Comparison of ENCODE assay signal across 19 cellular contexts in the genomic region with DNA sequence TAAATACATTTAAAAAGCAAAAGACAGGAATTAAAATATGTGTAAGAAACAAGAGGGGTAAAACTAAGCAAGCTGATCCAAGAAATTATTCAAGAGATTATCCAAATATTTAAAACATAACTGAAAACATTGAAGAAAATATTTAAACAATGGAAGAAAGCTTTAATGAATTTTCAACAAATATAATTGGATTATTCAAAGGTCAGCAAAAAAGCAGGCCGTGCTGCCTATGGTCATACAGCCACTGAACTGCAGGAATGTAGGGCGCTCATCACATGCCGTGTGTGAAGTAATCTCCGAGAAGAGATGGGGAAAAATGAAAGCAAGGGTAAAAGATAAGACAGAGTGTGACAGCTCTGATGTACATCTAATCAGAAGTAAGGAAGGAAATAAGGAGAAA.
DNase-seq lines count a peak whose midpoint lies in the region; ATAC-seq, FAIRE-seq and TF ChIP-seq lines count a peak whose summit lies in the region.
"Had no signal": no experiment of that assay in that cellular context is flagged by ENCODE, and none has a peak within 500 bp of the region (broad histone marks: within the 10 kb centered on the region; RNA-seq: fewer than 3 reads in every experiment).

No MANE protein-coding gene starts in this region.

- no peaks in the 10 kb centered on the region for H3F3A ChIP-seq in neural progenitor cell (ENCODE audit: low read depth)

- no peak overlapping the region for H3K4me3 ChIP-seq in A549
- no peak overlapping the region for H3K4me3 ChIP-seq in neural progenitor cell
- H3K4me3 ChIP-seq: GM23248 had no signal

- TF ChIP-seq POLR2A in A549 (IDR thresholded peaks at IDR 0.05; ENCODE audit: low read length): no peak

- CTCF ChIA-PET in A549 (lab: Yijun Ruan, JAX): interaction anchor here (0.9 kb wide), 1 partner anchor 12 kb away, joined by 3 read pairs; no protein-coding TSS in a partner anchor

- no peaks in the 10 kb centered on the region for H3K79me2 ChIP-seq in neural progenitor cell (ENCODE audit: low read depth)

- H3K27me3 Mint-ChIP-seq in neural progenitor cell (ENCODE audit: insufficient read depth, low read depth): peaks cover 3% of the 10 kb centered on the region
- H3K27me3 Mint-ChIP-seq: CD4-positive, alpha-beta memory T cell had no signal

- H3K27ac ChIP-seq in A549 (no peak overlapping the region), neural progenitor cell (no peak overlapping the region)
- H3K27ac ChIP-seq: GM23248 had no signal

- H3K4me2 ChIP-seq in A549: no peak overlapping the region
- H3K4me2 ChIP-seq in neural progenitor cell: no peak overlapping the region

- no peak for TF ChIP-seq EP300 in A549 (IDR thresholded peaks at IDR 0.05)

- no peaks in the 10 kb centered on the region for H3K36me3 ChIP-seq in neural progenitor cell

- H3K4me1 Mint-ChIP-seq in neural progenitor cell: peaks cover 12% of the 10 kb centered on the region
- H3K4me1 Mint-ChIP-seq: CD4-positive, alpha-beta memory T cell had no signal

- H3K9me3 ChIP-seq in A549 (no peaks in the 10 kb centered on the region), neural progenitor cell (ENCODE audit: low read depth) (no peaks in the 10 kb centered on the region)

- H3K4me1 ChIP-seq in A549 (no peaks in the 10 kb centered on the region), neural progenitor cell (no peaks in the 10 kb centered on the region)

- H3K27ac Mint-ChIP-seq in neural progenitor cell: peak overlapping the region; percentile 47
- H3K27ac Mint-ChIP-seq: CD4-positive, alpha-beta memory T cell had no signal

- DNase-seq in A549 (ENCODE audit: low read depth in 1 of 2, low spot score in 1 of 2) (no peak), LHCN-M2 (ENCODE audit: low read depth) (peak; percentile 10), neural progenitor cell (ENCODE audit: low spot score) (no peak), GM03348 (ENCODE audit: low spot score) (no peak)
- no peak for DNase-seq in activated CD8-positive, alpha-beta memory T cell treated with anti-CD3 and anti-CD28 coated beads, Interleukin-2, amount 50 U/mL, for 48 hours
- DNase-seq: 8988T; C1 segment of cervical spinal cord; Calu3; CD4-positive, alpha-beta memory T cell; COR-L47; DMS53; DMS79 treated with DMSO at 0.1 percent for 48 hours; GF-D8; GM23248; H7; HCEC 1CT had no signal

- no peak overlapping the region for H3K4me3 Mint-ChIP-seq in neural progenitor cell
- H3K4me3 Mint-ChIP-seq: CD4-positive, alpha-beta memory T cell had no signal

- no peak for ATAC-seq in A549
- ATAC-seq in HG03108 (IDR thresholded peaks at IDR 0.05; ENCODE audit: unreplicated experiment): no peak

- TF ChIP-seq RAD21 in A549 (conservative IDR thresholded peaks at IDR 0.05 in 1 of 2, IDR thresholded peaks at IDR 0.05 in 1 of 2): no peak

- peaks cover 12% of the 10 kb centered on the region for H3K9me3 Mint-ChIP-seq in neural progenitor cell

- no peak for FAIRE-seq in A549 (lab: Jason Lieb, UNC)
- FAIRE-seq: GM12892, H1 had no signal

- H3K27me3 ChIP-seq in neural progenitor cell: no peaks in the 10 kb centered on the region

- TF ChIP-seq CTCF in A549 (IDR thresholded peaks at IDR 0.05) (no peak), neural progenitor cell (IDR thresholded peaks at IDR 0.05) (no peak)

- H3K9ac ChIP-seq in neural progenitor cell: no peak overlapping the region
- H3K9ac ChIP-seq: GM23248 had no signal

- POLR2A ChIA-PET in A549 (lab: Yijun Ruan, JAX): no interaction called here

- H4K20me1 ChIP-seq in neural progenitor cell (ENCODE audit: low read depth): no peaks in the 10 kb centered on the region

- H2AFZ ChIP-seq in neural progenitor cell (replicated peaks): no peak overlapping the region
- H2AFZ ChIP-seq: GM23248 had no signal

- WGBS in A549 (ENCODE audit: missing lambda C conversion rate): 42% methylated on average over 4 of the region's 4 CpGs

- H3K36me3 Mint-ChIP-seq in neural progenitor cell: no peaks in the 10 kb centered on the region
- H3K36me3 Mint-ChIP-seq: CD4-positive, alpha-beta memory T cell had no signal

TF ChIP-seq in A549, 52 proteins besides CTCF, POLR2A, EP300 and RAD21:
- TF ChIP-seq HOXB13 (CRISPR knock-in tag; IDR thresholded peaks at IDR 0.05; ENCODE audit: low read depth) (no peak), ZNF302 (CRISPR knock-in tag; IDR thresholded peaks at IDR 0.05) (no peak), MAFK (IDR thresholded peaks at IDR 0.05; ENCODE audit: partially characterized antibody) (peak; percentile 40)
